ENCODE assay signal across 23 cellular contexts in the genomic region with DNA sequence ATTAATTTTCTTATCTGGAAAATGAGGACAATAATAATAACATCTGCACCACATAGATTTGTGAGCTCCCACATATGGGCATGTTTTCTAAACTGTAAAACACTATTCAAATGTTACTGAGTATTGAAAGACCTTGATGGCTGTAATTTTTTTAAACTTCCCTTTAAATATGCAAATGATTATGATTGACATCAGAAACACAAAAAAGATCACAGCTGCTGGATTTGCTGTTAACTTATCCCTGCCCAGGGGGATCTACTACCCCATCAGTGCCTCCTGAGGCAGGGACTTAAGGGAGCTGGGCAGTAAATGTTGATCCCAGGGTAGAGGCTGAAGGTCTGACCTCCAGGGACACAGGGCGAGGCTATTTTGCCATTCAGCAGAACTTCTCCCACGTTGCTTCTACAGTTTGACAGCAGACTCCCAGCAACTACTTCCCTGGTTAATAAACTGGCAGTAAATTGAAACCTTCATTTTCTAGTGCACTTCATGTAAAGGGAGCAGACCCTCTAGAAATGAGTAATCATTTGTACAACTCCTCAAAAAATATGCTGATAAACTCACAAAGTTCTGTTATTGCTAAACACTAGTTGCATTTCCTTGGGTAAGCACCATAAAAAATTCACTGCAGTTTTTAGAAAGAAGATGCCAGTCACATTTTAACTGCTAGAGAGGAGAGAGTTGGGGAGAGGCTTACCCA. TPM values are rescaled to one million over a fixed set of nuclear protein-coding genes. Genes with fewer than 3 reads are reported as not detected.
A peak's percentile ranks its signal among the peaks of the same experiment; 100 is the strongest.
DNase-seq lines count a peak whose midpoint lies in the region; ATAC-seq, FAIRE-seq and TF ChIP-seq lines count a peak whose summit lies in the region.
"Had no signal": no experiment of that assay in that cellular context is flagged by ENCODE, and none has a peak within 500 bp of the region (broad histone marks: within the 10 kb centered on the region; RNA-seq: fewer than 3 reads in every experiment).

No MANE protein-coding gene starts in this region.

- peaks cover 0 to 5% (median 0%) of the 10 kb centered on the region in 3 donors for H3K36me3 Mint-ChIP-seq in immature natural killer cell
- H3K36me3 Mint-ChIP-seq: type B pancreatic cell had no signal

- no peak for TF ChIP-seq POLR2A in Peyer's patch (IDR thresholded peaks at IDR 0.05)

- no peaks in the 10 kb centered on the region for H3K36me3 ChIP-seq in Peyer's patch
- H3K36me3 ChIP-seq: cardiac muscle cell, pancreas had no signal

- H3K9me3 Mint-ChIP-seq in immature natural killer cell: no peaks in the 10 kb centered on the region
- H3K9me3 Mint-ChIP-seq: stimulated activated naive CD8-positive, alpha-beta T cell treated with anti-CD3 and anti-CD28 coated beads, Interleukin-15, Interleukin-2, amounts not matched to agents 100 ng/mL and 50 ng/mL, for 24 hours; type B pancreatic cell had no signal

- H3K4me3 ChIP-seq in Peyer's patch: no peak overlapping the region
- H3K4me3 ChIP-seq: cardiac muscle cell, hepatocyte, pancreas had no signal

- no peak for TF ChIP-seq CTCF in Peyer's patch (IDR thresholded peaks at IDR 0.05)

- H3K4me1 ChIP-seq in Peyer's patch: no peaks in the 10 kb centered on the region
- H3K4me1 ChIP-seq: pancreas had no signal

- no peak overlapping the region for H3K27ac ChIP-seq in Peyer's patch
- H3K27ac ChIP-seq: cardiac muscle cell, hepatocyte, KMS-11, pancreas had no signal

- no peaks in the 10 kb centered on the region for H3K27me3 ChIP-seq in Peyer's patch
- H3K27me3 ChIP-seq: cardiac muscle cell, hepatocyte, pancreas had no signal

- H3K4me3 Mint-ChIP-seq in immature natural killer cell: no peak overlapping the region
- H3K4me3 Mint-ChIP-seq: stimulated activated naive CD8-positive, alpha-beta T cell treated with anti-CD3 and anti-CD28 coated beads, Interleukin-15, Interleukin-2, amounts not matched to agents 100 ng/mL and 50 ng/mL, for 24 hours; type B pancreatic cell had no signal

- no peak for DNase-seq in GM18507 (ENCODE audit: extremely low spot score, insufficient read length, low read depth)
- peak; percentile 7 for DNase-seq in islet precursor cell
- no peak for DNase-seq in NCI-H2227 (lab: John Stamatoyannopoulos, UW; ENCODE audit: unreplicated experiment)
- no peak for DNase-seq in Peyer's patch
- DNase-seq in immature natural killer cell: no peak
- DNase-seq in DMS79 treated with DMSO at 0.1 percent for 48 hours (lab: John Stamatoyannopoulos, UW): no peak
- DNase-seq: activated CD4-positive, alpha-beta T cell treated with anti-CD3 and anti-CD28 coated beads for 48 hours; activated CD8-positive, alpha-beta memory T cell treated with anti-CD3 and anti-CD28 coated beads, Interleukin-2, amount 50 U/mL, for 48 hours; amniotic stem cell; dermis blood vessel endothelial cell; NCI-H2029 treated with DMSO at 0.1 percent for 48 hours; NCI-H510A treated with DMSO at 0.1 percent for 48 hours; pancreas; SHP77 had no signal

- no peaks in the 10 kb centered on the region for H3K9me3 ChIP-seq in Peyer's patch
- H3K9me3 ChIP-seq: pancreas had no signal

- H3K27ac Mint-ChIP-seq in immature natural killer cell: no peak overlapping the region
- H3K27ac Mint-ChIP-seq: stimulated activated naive CD8-positive, alpha-beta T cell treated with anti-CD3 and anti-CD28 coated beads, Interleukin-15, Interleukin-2, amounts not matched to agents 100 ng/mL and 50 ng/mL, for 24 hours; type B pancreatic cell had no signal

- peak; percentile 69 for FAIRE-seq in GM18507 (lab: Jason Lieb, UNC)
- FAIRE-seq: islet of Langerhans, pancreas had no signal

- no peaks in the 10 kb centered on the region for H3K4me1 Mint-ChIP-seq in immature natural killer cell

- H3K27me3 Mint-ChIP-seq in immature natural killer cell (ENCODE audit: low read depth in 3 of 3): no peaks in the 10 kb centered on the region
- H3K27me3 Mint-ChIP-seq: stimulated activated naive CD8-positive, alpha-beta T cell treated with anti-CD3 and anti-CD28 coated beads, Interleukin-15, Interleukin-2, amounts not matched to agents 100 ng/mL and 50 ng/mL, for 24 hours had no signal

- peak; percentile 67 for ATAC-seq in GM19463 (IDR thresholded peaks at IDR 0.05; ENCODE audit: unreplicated experiment)
- ATAC-seq in HG03378 (IDR thresholded peaks at IDR 0.05; ENCODE audit: unreplicated experiment): peak; percentile 59
- ATAC-seq: pancreas, sciatic nerve had no signal

RNA-seq across cellular contexts. Expression of a gene that starts 20.3 kb away (rescaled TPM):
- 1 to 10 TPM in 1 of 4 donors, not detected in 3; 1.5 TPM for total RNA-seq in Peyer's patch
- not detected for polyA plus RNA-seq in immature natural killer cell
- polyA plus RNA-seq: cardiac muscle cell had no signal
